Comparison of ENCODE assay signal across 7 cellular contexts in the genomic region with DNA sequence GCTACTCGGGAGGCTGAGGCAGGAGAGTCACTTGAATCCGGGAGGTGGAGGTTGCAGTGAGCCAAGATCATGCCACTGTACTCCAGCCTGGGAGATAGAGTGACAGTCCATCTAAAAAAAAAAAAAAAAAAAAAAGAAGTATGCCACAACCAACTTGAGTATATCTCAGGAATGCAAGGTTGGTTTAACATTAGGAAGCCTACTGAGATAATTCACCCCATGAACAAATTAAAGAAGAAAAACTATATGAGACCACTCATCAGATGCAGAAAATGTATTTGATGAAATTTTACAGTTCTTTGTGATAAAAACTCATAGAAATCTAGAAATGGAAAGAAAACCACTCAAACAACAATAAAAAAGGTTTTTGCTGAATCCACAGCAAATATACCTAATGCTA.
"Had no signal": no experiment of that assay in that cellular context is flagged by ENCODE, and none has a peak within 500 bp of the region (broad histone marks: within the 10 kb centered on the region; RNA-seq: fewer than 3 reads in every experiment).

No MANE protein-coding gene starts in this region.

- DNase-seq: GOT3, H7, IMR-90, KBM-7 had no signal

- ATAC-seq: HCT116 had no signal

- H3K4me3 ChIP-seq: HAP-1 had no signal

- H3K27ac ChIP-seq: KMS-11 had no signal

- H3K9ac ChIP-seq: KMS-11 had no signal

- H3K4me2 ChIP-seq: KMS-11 had no signal

- H3K36me3 ChIP-seq: HAP-1 had no signal
